Comparison of ENCODE assay signal across 1 cellular context in genomic region chr17:46244949-46245768, GRCh38.
A peak's percentile ranks its signal among the peaks of the same experiment; 100 is the strongest.
TF ChIP-seq lines count a peak whose summit lies in the region.

No MANE protein-coding gene starts in this region.

TF ChIP-seq in HepG2, 621 proteins besides CTCF, POLR2A, EP300 and RAD21:
- TF ChIP-seq, protein P1, sequence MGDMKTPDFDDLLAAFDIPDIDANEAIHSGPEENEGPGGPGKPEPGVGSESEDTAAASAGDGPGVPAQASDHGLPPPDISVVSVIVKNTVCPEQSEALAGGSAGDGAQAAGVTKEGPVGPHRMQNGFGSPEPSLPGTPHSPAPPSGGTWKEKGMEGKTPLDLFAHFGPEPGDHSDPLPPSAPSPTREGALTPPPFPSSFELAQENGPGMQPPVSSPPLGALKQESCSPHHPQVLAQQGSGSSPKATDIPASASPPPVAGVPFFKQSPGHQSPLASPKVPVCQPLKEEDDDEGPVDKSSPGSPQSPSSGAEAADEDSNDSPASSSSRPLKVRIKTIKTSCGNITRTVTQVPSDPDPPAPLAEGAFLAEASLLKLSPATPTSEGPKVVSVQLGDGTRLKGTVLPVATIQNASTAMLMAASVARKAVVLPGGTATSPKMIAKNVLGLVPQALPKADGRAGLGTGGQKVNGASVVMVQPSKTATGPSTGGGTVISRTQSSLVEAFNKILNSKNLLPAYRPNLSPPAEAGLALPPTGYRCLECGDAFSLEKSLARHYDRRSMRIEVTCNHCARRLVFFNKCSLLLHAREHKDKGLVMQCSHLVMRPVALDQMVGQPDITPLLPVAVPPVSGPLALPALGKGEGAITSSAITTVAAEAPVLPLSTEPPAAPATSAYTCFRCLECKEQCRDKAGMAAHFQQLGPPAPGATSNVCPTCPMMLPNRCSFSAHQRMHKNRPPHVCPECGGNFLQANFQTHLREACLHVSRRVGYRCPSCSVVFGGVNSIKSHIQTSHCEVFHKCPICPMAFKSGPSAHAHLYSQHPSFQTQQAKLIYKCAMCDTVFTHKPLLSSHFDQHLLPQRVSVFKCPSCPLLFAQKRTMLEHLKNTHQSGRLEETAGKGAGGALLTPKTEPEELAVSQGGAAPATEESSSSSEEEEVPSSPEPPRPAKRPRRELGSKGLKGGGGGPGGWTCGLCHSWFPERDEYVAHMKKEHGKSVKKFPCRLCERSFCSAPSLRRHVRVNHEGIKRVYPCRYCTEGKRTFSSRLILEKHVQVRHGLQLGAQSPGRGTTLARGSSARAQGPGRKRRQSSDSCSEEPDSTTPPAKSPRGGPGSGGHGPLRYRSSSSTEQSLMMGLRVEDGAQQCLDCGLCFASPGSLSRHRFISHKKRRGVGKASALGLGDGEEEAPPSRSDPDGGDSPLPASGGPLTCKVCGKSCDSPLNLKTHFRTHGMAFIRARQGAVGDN (CRISPR knock-in tag; IDR thresholded peaks at IDR 0.05): peak; percentile 12; the same call in 1 of the 2 replicates
- TF ChIP-seq SAP130 (CRISPR knock-in tag; IDR thresholded peaks at IDR 0.05; ENCODE audit: low read depth): peak; percentile 50; the same call in 1 of the 2 replicates
